In the genomic region with DNA sequence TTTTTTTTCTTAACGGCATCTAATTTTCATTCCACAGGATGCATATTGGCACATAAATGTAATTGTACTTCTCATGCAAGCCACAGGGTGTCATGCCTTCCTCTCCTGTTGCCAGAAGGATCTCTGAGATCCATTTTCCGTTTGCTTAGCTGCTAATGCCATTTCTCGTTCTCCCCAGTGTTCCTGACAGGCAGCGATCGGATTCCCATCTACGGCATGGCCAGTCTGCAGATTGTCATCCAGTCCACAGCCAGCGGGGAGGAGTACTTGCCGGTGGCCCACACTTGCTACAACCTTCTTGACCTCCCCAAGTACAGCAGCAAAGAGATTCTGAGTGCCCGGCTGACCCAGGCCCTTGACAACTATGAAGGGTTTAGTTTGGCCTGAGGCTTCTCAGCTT, we compare ENCODE assay signal across 7 cellular contexts. TPM values are rescaled to one million over a fixed set of nuclear protein-coding genes. Genes with fewer than 3 reads are reported as not detected.
DNase-seq lines count a peak whose midpoint lies in the region; ATAC-seq lines count a peak whose summit lies in the region.

No MANE protein-coding gene starts in this region.

- ATAC-seq in GM21825 (IDR thresholded peaks at IDR 0.05; ENCODE audit: unreplicated experiment) (no peak), HG03354 (IDR thresholded peaks at IDR 0.05; ENCODE audit: poor library complexity, severe bottlenecking, unreplicated experiment) (no peak), GM18870 (IDR thresholded peaks at IDR 0.05; ENCODE audit: unreplicated experiment) (no peak)

- DNase-seq in HuH-7 (ENCODE audit: low spot score) (peak; percentile 48), SK-N-DZ (ENCODE audit: low spot score) (peak; percentile 32), globus pallidus (ENCODE audit: low spot score) (peak; percentile 79), renal cortical epithelial cell (ENCODE audit: low read depth) (peak; percentile 67)

RNA-seq across cellular contexts. Expression of a gene that starts 8.9 kb away (rescaled TPM):
- 14.4 and 19.0 TPM in 2 replicates for polyA plus RNA-seq in SK-N-DZ (2014; cell fraction: cytosol; rRNA removed)
- 6.1 and 6.6 TPM in 2 replicates for polyA plus RNA-seq in SK-N-DZ (2014; cell fraction: nucleus; rRNA removed)
- 2.6 and 8.1 TPM in 2 replicates for total RNA-seq in renal cortical epithelial cell
